1 cellular context compared by ENCODE assay signal in the genomic region with DNA sequence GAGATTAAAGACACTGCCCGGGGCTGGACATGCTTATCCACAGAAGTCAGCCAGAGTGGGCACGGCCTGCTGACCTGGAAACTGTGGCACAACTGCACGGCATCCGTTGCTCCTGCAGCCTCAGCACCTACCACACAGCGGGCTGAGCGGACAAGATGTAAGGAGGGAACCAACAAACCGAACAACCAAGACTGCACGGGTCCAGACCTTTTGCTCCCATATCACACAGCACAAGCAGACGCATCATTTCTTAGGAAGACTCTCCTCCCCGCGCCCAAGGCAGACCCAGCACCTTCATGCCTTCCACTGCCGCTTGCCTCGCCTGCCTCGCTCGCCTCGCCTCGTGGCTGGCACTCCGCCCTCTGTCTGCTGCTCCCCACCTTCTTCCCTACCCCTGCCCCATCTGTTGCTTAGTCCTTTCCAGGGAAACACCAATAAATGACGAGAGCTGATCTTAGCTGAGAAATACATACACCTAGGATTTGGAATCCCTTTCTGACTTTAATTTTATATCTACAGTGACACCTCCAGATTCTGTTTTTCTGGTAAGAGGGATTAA.
TF ChIP-seq lines count a peak whose summit lies in the region.

No MANE protein-coding gene starts in this region.

TF ChIP-seq in SK-N-SH, 30 proteins besides CTCF, POLR2A, EP300 and RAD21 (continued from another document):
- TF ChIP-seq, protein P1, sequence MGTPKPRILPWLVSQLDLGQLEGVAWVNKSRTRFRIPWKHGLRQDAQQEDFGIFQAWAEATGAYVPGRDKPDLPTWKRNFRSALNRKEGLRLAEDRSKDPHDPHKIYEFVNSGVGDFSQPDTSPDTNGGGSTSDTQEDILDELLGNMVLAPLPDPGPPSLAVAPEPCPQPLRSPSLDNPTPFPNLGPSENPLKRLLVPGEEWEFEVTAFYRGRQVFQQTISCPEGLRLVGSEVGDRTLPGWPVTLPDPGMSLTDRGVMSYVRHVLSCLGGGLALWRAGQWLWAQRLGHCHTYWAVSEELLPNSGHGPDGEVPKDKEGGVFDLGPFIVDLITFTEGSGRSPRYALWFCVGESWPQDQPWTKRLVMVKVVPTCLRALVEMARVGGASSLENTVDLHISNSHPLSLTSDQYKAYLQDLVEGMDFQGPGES (IDR thresholded peaks at IDR 0.05; ENCODE audit: low read depth, low read length) = no peak
- TF ChIP-seq TAF1 (IDR thresholded peaks at IDR 0.05; ENCODE audit: borderline replicate concordance, low read depth, low read length) (no peak), RXRA (IDR thresholded peaks at IDR 0.05; ENCODE audit: borderline replicate concordance, low read depth) (no peak), RFX5 (IDR thresholded peaks at IDR 0.05; ENCODE audit: low read length) (no peak), MEF2A (IDR thresholded peaks at IDR 0.05; ENCODE audit: borderline replicate concordance, low read depth) (no peak)
